ENCODE assay signal across 2 cellular contexts in the genomic region with DNA sequence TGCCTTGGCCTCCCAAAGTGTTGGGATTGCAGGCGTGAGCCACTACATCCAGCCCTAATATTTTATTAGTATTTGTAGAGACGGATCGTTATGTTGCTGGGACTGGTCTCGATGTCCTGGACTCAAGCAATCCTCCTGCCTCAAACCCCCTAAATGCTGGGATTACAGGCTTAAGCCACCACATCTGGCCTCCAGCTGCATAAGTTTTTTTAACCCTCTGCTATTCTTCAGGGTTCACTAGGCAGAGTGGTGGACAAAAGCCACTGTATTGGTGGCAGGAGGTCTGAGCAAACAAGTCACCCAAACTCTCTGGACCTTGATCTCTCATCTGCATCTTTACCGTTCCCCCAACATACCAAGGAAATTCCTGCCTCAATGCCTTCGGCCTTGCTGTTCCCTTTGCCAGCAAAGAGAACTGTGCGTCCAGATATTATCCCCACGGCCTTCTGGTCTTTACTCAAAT.
A peak's percentile ranks its signal among the peaks of the same experiment; 100 is the strongest.
TF ChIP-seq lines count a peak whose summit lies in the region.

No MANE protein-coding gene starts in this region.

TF ChIP-seq in HEK293, 187 proteins besides CTCF, POLR2A, EP300 and RAD21:
- TF ChIP-seq ZBTB26 (tag by site-specific recombination; optimal IDR thresholded peaks at IDR 0.05) (no peak), YY2 (tag by site-specific recombination; IDR thresholded peaks at IDR 0.05) (no peak), ZNF558 (tag by site-specific recombination; IDR thresholded peaks at IDR 0.05) (no peak), ZFP41 (tag by site-specific recombination; IDR thresholded peaks at IDR 0.05; ENCODE audit: borderline replicate concordance) (no peak), ZNF76 (tag by site-specific recombination; IDR thresholded peaks at IDR 0.05; ENCODE audit: borderline replicate concordance, low read depth) (no peak), GFI1B (tag by site-specific recombination; IDR thresholded peaks at IDR 0.05) (no peak), GLI4 (tag by site-specific recombination; IDR thresholded peaks at IDR 0.05) (no peak), WT1 (tag by site-specific recombination; IDR thresholded peaks at IDR 0.05) (no peak)

TF ChIP-seq in K562, 482 proteins besides CTCF, POLR2A, EP300 and RAD21 (continued from another document):
- TF ChIP-seq ZHX1 (conservative IDR thresholded peaks at IDR 0.05; ENCODE audit: low read length) (no peak), TEAD2 (tag; IDR thresholded peaks at IDR 0.05) (peak; percentile 71; the same call in 1 of the 2 replicates), TEAD4 (IDR thresholded peaks at IDR 0.05; ENCODE audit: low read length) (peak; percentile 27; the same call in 1 of the 2 replicates), TEAD4 (CRISPR knock-in tag; IDR thresholded peaks at IDR 0.05; ENCODE audit: borderline replicate concordance) (no peak), ATF7 (IDR thresholded peaks at IDR 0.05) (0 out of 2 replicates have a peak, but pooled peaks have one; percentile 9), KHSRP (IDR thresholded peaks at IDR 0.05) (no peak), ZSCAN32 (CRISPR knock-in tag; IDR thresholded peaks at IDR 0.05) (no peak), MEIS2 (IDR thresholded peaks at IDR 0.05; ENCODE audit: partially characterized antibody) (peak; percentile 29), JUND (IDR thresholded peaks at IDR 0.05; ENCODE audit: borderline replicate concordance, low read depth, low read length) (0 out of 2 replicates have a peak, but pooled peaks have one; percentile 2), JUND (tag; IDR thresholded peaks at IDR 0.05; ENCODE audit: borderline replicate concordance, low read depth, low read length) (no peak), PYGO2 (tag; IDR thresholded peaks at IDR 0.05) (0 out of 2 replicates have a peak, but pooled peaks have one; percentile 24), KAT7 (CRISPR knock-in tag; IDR thresholded peaks at IDR 0.05; ENCODE audit: borderline replicate concordance) (no peak), RBBP5 (IDR thresholded peaks at IDR 0.05; ENCODE audit: borderline replicate concordance, insufficient read depth, low read length, poor library complexity, severe bottlenecking) (peak; percentile 16), U2AF1 (optimal IDR thresholded peaks at IDR 0.05; ENCODE audit: low read depth, low read length) (no peak), ZNF134 (CRISPR knock-in tag; conservative IDR thresholded peaks at IDR 0.05) (no peak), CBFA2T3 (IDR thresholded peaks at IDR 0.05) (peak; percentile 41), RBM25 (IDR thresholded peaks at IDR 0.05; ENCODE audit: low read depth, low read length, severe bottlenecking) (no peak)
- TF ChIP-seq, protein P1, sequence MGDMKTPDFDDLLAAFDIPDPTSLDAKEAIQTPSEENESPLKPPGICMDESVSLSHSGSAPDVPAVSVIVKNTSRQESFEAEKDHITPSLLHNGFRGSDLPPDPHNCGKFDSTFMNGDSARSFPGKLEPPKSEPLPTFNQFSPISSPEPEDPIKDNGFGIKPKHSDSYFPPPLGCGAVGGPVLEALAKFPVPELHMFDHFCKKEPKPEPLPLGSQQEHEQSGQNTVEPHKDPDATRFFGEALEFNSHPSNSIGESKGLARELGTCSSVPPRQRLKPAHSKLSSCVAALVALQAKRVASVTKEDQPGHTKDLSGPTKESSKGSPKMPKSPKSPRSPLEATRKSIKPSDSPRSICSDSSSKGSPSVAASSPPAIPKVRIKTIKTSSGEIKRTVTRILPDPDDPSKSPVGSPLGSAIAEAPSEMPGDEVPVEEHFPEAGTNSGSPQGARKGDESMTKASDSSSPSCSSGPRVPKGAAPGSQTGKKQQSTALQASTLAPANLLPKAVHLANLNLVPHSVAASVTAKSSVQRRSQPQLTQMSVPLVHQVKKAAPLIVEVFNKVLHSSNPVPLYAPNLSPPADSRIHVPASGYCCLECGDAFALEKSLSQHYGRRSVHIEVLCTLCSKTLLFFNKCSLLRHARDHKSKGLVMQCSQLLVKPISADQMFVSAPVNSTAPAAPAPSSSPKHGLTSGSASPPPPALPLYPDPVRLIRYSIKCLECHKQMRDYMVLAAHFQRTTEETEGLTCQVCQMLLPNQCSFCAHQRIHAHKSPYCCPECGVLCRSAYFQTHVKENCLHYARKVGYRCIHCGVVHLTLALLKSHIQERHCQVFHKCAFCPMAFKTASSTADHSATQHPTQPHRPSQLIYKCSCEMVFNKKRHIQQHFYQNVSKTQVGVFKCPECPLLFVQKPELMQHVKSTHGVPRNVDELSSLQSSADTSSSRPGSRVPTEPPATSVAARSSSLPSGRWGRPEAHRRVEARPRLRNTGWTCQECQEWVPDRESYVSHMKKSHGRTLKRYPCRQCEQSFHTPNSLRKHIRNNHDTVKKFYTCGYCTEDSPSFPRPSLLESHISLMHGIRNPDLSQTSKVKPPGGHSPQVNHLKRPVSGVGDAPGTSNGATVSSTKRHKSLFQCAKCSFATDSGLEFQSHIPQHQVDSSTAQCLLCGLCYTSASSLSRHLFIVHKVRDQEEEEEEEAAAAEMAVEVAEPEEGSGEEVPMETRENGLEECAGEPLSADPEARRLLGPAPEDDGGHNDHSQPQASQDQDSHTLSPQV (IDR thresholded peaks at IDR 0.05): 0 out of 2 replicates have a peak, but pooled peaks have one; percentile 14
- TF ChIP-seq, protein P2, sequence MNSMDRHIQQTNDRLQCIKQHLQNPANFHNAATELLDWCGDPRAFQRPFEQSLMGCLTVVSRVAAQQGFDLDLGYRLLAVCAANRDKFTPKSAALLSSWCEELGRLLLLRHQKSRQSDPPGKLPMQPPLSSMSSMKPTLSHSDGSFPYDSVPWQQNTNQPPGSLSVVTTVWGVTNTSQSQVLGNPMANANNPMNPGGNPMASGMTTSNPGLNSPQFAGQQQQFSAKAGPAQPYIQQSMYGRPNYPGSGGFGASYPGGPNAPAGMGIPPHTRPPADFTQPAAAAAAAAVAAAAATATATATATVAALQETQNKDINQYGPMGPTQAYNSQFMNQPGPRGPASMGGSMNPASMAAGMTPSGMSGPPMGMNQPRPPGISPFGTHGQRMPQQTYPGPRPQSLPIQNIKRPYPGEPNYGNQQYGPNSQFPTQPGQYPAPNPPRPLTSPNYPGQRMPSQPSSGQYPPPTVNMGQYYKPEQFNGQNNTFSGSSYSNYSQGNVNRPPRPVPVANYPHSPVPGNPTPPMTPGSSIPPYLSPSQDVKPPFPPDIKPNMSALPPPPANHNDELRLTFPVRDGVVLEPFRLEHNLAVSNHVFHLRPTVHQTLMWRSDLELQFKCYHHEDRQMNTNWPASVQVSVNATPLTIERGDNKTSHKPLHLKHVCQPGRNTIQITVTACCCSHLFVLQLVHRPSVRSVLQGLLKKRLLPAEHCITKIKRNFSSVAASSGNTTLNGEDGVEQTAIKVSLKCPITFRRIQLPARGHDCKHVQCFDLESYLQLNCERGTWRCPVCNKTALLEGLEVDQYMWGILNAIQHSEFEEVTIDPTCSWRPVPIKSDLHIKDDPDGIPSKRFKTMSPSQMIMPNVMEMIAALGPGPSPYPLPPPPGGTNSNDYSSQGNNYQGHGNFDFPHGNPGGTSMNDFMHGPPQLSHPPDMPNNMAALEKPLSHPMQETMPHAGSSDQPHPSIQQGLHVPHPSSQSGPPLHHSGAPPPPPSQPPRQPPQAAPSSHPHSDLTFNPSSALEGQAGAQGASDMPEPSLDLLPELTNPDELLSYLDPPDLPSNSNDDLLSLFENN (IDR thresholded peaks at IDR 0.05; ENCODE audit: low read depth in 2 of 2, low read length in 2 of 2): 0 out of 4 replicates have a peak, but pooled peaks of 1 of the 2 experiments have one; percentile 22
